Comparison of ENCODE assay signal across 1 cellular context in the genomic region with DNA sequence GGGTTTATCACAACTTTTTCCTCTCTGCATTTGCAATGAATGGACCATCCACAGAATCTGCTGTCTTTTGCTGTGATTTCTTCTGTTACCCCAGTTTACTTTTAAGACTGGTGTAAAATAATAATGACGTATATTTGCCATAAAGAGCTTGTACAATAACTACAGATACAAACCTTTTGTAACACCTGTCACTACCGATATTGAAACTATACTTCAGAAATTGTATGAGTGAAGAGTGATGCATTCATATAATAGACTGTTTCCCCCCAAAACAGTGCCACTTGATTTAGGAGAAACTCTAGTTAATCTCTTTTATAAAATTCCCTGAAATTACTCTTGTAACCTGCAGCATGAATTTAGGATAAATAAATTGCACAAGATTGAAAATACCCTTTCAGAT.
TF ChIP-seq lines count a peak whose summit lies in the region.

No MANE protein-coding gene starts in this region.

TF ChIP-seq in H1, 55 proteins besides CTCF, POLR2A, EP300 and RAD21:
- TF ChIP-seq CREB1 (IDR thresholded peaks at IDR 0.05): no peak
- TF ChIP-seq TBP (IDR thresholded peaks at IDR 0.05; ENCODE audit: low read depth, low read length): no peak
- no peak for TF ChIP-seq TEAD4 (IDR thresholded peaks at IDR 0.05; ENCODE audit: low read depth, low read length)
- TF ChIP-seq RXRA (IDR thresholded peaks at IDR 0.05; ENCODE audit: insufficient read depth, low read depth, low read length): no peak
- TF ChIP-seq ASH2L (IDR thresholded peaks at IDR 0.05; ENCODE audit: low read length): no peak
- TF ChIP-seq EGR1 (IDR thresholded peaks at IDR 0.05; ENCODE audit: borderline replicate concordance, low read depth, low read length): no peak
- TF ChIP-seq, protein P1, sequence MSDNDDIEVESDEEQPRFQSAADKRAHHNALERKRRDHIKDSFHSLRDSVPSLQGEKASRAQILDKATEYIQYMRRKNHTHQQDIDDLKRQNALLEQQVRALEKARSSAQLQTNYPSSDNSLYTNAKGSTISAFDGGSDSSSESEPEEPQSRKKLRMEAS (IDR thresholded peaks at IDR 0.05): no peak
- no peak for TF ChIP-seq BCL11A (IDR thresholded peaks at IDR 0.05; ENCODE audit: low read depth in 2 of 2, low read length in 2 of 2)
- TF ChIP-seq TCF12 (IDR thresholded peaks at IDR 0.05; ENCODE audit: low read depth, low read length): no peak
- no peak for TF ChIP-seq HDAC6 (IDR thresholded peaks at IDR 0.05; ENCODE audit: low read depth, low read length)
- TF ChIP-seq KDM5A (IDR thresholded peaks at IDR 0.05; ENCODE audit: low read length): no peak
- TF ChIP-seq ATF2 (IDR thresholded peaks at IDR 0.05; ENCODE audit: low read length): no peak
